ENCODE assay signal across 22 cellular contexts in the genomic region with DNA sequence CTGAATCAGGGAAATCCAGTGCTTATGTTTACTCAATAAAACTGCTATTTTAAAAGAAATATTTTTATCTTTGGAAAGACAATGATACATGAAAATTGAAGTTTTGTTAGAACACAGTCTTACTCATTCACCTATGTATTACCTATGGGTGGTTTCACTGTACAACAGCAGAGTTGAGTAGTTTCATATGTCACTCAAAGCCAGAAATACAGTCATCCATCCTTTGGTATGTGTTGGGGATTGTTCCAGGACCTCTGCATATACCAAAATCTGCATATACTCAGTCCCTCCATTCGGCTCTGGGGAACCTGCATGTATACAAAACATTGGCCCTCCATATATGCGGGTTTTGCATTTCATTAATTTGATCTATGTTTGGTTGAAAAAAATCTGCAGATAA.
"Had no signal": no experiment of that assay in that cellular context is flagged by ENCODE, and none has a peak within 500 bp of the region (broad histone marks: within the 10 kb centered on the region; RNA-seq: fewer than 3 reads in every experiment).

No MANE protein-coding gene starts in this region.

- FAIRE-seq: endometrium, keratinocyte had no signal

- H3K36me3 ChIP-seq: gastrocnemius medialis, lower lobe of right lung, prostate gland, right atrium auricular region, suprapubic skin, transverse colon, upper lobe of right lung, vagina had no signal

- H3K4me3 ChIP-seq: gastrocnemius medialis, lower lobe of right lung, prostate gland, right atrium auricular region, suprapubic skin, transverse colon, upper lobe of right lung, vagina had no signal

- H3K27me3 ChIP-seq: gastrocnemius medialis, right atrium auricular region, suprapubic skin, transverse colon, upper lobe of right lung, vagina had no signal

- DNase-seq: cortex of kidney; effector memory CD8-positive, alpha-beta T cell; gastrocnemius medialis; head of caudate nucleus; left ventricle myocardium superior; lower lobe of right lung; naive thymus-derived CD8-positive, alpha-beta T cell; nephron progenitor cell; nucleus accumbens; stimulated activated CD4-positive, alpha-beta T cell treated with anti-CD3 and anti-CD28 coated beads, Interleukin-2, amount 100 ng/mL, for 24 hours; stimulated activated CD4-positive, alpha-beta T cell treated with anti-CD3 and anti-CD28 coated beads, Interleukin-4, amount 100 ng/mL, for 24 hours; transverse colon; upper lobe of right lung had no signal

- H3K27ac Mint-ChIP-seq: effector memory CD8-positive, alpha-beta T cell; naive thymus-derived CD8-positive, alpha-beta T cell; nephron progenitor cell; stimulated activated memory B cell treated with anti-CD40 and anti-IgM and Interleukin-4, amounts not matched to agents 10 μg/mL and 1 μg/mL and 100 μg/mL, for 72 hours; stimulated activated naive CD8-positive, alpha-beta T cell treated with anti-CD3 and anti-CD28 coated beads, Interleukin-15, Interleukin-2, amounts not matched to agents 100 ng/mL and 50 ng/mL, for 24 hours had no signal

- H3K27me3 Mint-ChIP-seq: effector memory CD8-positive, alpha-beta T cell; naive thymus-derived CD8-positive, alpha-beta T cell; stimulated activated memory B cell treated with anti-CD40 and anti-IgM and Interleukin-4, amounts not matched to agents 10 μg/mL and 1 μg/mL and 100 μg/mL, for 72 hours; stimulated activated naive CD8-positive, alpha-beta T cell treated with anti-CD3 and anti-CD28 coated beads, Interleukin-15, Interleukin-2, amounts not matched to agents 100 ng/mL and 50 ng/mL, for 24 hours had no signal

- H3K27ac ChIP-seq: gastrocnemius medialis, lower lobe of right lung, prostate gland, right atrium auricular region, suprapubic skin, transverse colon, upper lobe of right lung, vagina had no signal

- ATAC-seq: effector memory CD8-positive, alpha-beta T cell; gastrocnemius medialis; left ventricle myocardium superior; lower lobe of right lung; naive thymus-derived CD8-positive, alpha-beta T cell; sciatic nerve; stimulated activated memory B cell treated with anti-CD40 and anti-IgM and Interleukin-4, amounts not matched to agents 10 μg/mL and 1 μg/mL and 100 μg/mL, for 72 hours; upper lobe of right lung had no signal

- H3K4me1 ChIP-seq: gastrocnemius medialis, lower lobe of right lung, prostate gland, right atrium auricular region, suprapubic skin, transverse colon, upper lobe of right lung, vagina had no signal

- H3K4me3 Mint-ChIP-seq: effector memory CD8-positive, alpha-beta T cell; naive thymus-derived CD8-positive, alpha-beta T cell; nephron progenitor cell; stimulated activated memory B cell treated with anti-CD40 and anti-IgM and Interleukin-4, amounts not matched to agents 10 μg/mL and 1 μg/mL and 100 μg/mL, for 72 hours; stimulated activated naive CD8-positive, alpha-beta T cell treated with anti-CD3 and anti-CD28 coated beads, Interleukin-15, Interleukin-2, amounts not matched to agents 100 ng/mL and 50 ng/mL, for 24 hours had no signal

- H3K4me1 Mint-ChIP-seq: naive thymus-derived CD8-positive, alpha-beta T cell; nephron progenitor cell; stimulated activated memory B cell treated with anti-CD40 and anti-IgM and Interleukin-4, amounts not matched to agents 10 μg/mL and 1 μg/mL and 100 μg/mL, for 72 hours had no signal

- H3K9me3 ChIP-seq: gastrocnemius medialis, lower lobe of right lung, prostate gland, right atrium auricular region, suprapubic skin, transverse colon, upper lobe of right lung, vagina had no signal
